17 cellular contexts compared by ENCODE assay signal in the genomic region with DNA sequence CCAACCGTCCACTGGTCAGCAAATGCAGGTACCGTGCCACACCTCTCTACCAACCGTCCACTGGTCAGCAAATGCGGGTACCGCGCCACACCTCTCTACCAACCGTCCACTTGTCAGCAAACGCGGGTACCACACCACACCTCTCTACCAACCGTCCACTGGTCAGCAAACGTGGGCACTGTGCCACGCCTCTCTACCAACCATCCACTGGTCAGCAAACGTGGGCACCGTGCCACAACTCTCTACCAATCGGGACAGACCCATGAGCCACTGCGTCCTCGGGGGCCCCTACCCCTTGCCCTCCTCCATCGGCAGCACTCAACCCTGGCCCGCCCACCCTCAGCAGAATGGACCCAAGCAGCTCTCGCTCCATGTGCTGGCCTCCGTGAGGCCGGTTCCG.
"Had no signal": no experiment of that assay in that cellular context is flagged by ENCODE, and none has a peak within 500 bp of the region (broad histone marks: within the 10 kb centered on the region; RNA-seq: fewer than 3 reads in every experiment).

No MANE protein-coding gene starts in this region.

- H3K9me3 ChIP-seq: ascending aorta, right atrium auricular region had no signal

- H3K27me3 ChIP-seq: ascending aorta, foreskin keratinocyte, right atrium auricular region had no signal

- H3K27ac ChIP-seq: ascending aorta, foreskin keratinocyte, hepatocyte, right atrium auricular region had no signal

- H3K4me3 ChIP-seq: ascending aorta, hepatocyte, lung, right atrium auricular region had no signal

- ATAC-seq: activated CD4-positive, alpha-beta T cell treated with anti-CD3 and anti-CD28 coated beads for 36 hours; activated CD8-positive, alpha-beta memory T cell treated with anti-CD3 and anti-CD28 coated beads, Interleukin-2, amount 10 ng/mL, durations not matched to agents 7 days and 5 days; foreskin keratinocyte; left colon; stimulated activated naive CD8-positive, alpha-beta T cell treated with anti-CD3 and anti-CD28 coated beads, Interleukin-15, amount 100 ng/mL, for 72 hours had no signal

- DNase-seq: activated CD4-positive, alpha-beta T cell treated with anti-CD3 and anti-CD28 coated beads for 36 hours; activated CD4-positive, alpha-beta T cell treated with anti-CD3 and anti-CD28 coated beads, Interleukin-2, amount 50 U/mL, for 48 hours; activated CD8-positive, alpha-beta memory T cell treated with anti-CD3 and anti-CD28 coated beads, Interleukin-2, amount 10 ng/mL, durations not matched to agents 7 days and 5 days; activated T-cell treated with anti-CD3 and anti-CD28 coated beads, Interleukin-2, amount 50 U/mL, for 24 hours; foreskin keratinocyte; midbrain; occipital lobe; small intestine; stimulated activated CD4-positive, alpha-beta T cell treated with anti-CD3 and anti-CD28 coated beads, Interleukin-4, amount 100 ng/mL, for 1 hour; stimulated activated naive CD8-positive, alpha-beta T cell treated with anti-CD3 and anti-CD28 coated beads, Interleukin-15, amount 100 ng/mL, for 72 hours; SW 1271; trophoblast cell had no signal

- H3K4me1 ChIP-seq: ascending aorta, foreskin keratinocyte, right atrium auricular region had no signal

- H3K36me3 ChIP-seq: ascending aorta, right atrium auricular region had no signal
